In genomic region chr5:170632985-170633234, GRCh38 we compare ENCODE assay signal across 7 cellular contexts.
DNase-seq lines count a peak whose midpoint lies in the region; ATAC-seq, FAIRE-seq and TF ChIP-seq lines count a peak whose summit lies in the region.

No MANE protein-coding gene starts in this region.

- no peak for TF ChIP-seq POLR2A in gastroesophageal sphincter (IDR thresholded peaks at IDR 0.05)

- no peak for FAIRE-seq in pancreas (lab: Jason Lieb, UNC)

- WGBS in gastroesophageal sphincter (ENCODE audit: low coverage in 1 of 2), 2 donors = 0 to 2% methylated on average over 1 to 12 of the region's 12 CpGs
- WGBS in pancreas, 2 donors = 3% methylated on average over 12 of the region's 12 CpGs

- peak; percentile 54 for DNase-seq in GM19240 (ENCODE audit: insufficient read length, low spot score)
- peak; percentile 51 for DNase-seq in LoVo (ENCODE audit: low spot score)
- DNase-seq in activated T-helper 1 cell treated with Interleukin-2 at 50 U/mL for 16 hours (ENCODE audit: low read depth) = peak; percentile 19
- peak in 4 of 6 donors; percentile 38 to 84 (median 62) for DNase-seq in pancreas
- DNase-seq in ureter (ENCODE audit: low spot score) = peak; percentile 68
- DNase-seq in NCI-H1436 (lab: John Stamatoyannopoulos, UW) = no peak

- H3K27ac ChIP-seq in gastroesophageal sphincter = peak overlapping the region; percentile 56 to 87 (median 86)
- H3K27ac ChIP-seq in pancreas = peak overlapping the region; percentile 34 to 64 (median 48)

- no peaks in the 10 kb centered on the region for H3K36me3 ChIP-seq in gastroesophageal sphincter
- H3K36me3 ChIP-seq in pancreas = no peaks in the 10 kb centered on the region

- peak; percentile 78 for ATAC-seq in gastroesophageal sphincter
- peak; percentile 74 to 86 (median 80) for ATAC-seq in pancreas

- H3K27me3 ChIP-seq in gastroesophageal sphincter (no peaks in the 10 kb centered on the region), pancreas (no peaks in the 10 kb centered on the region)

- intact Hi-C loops in pancreas (cut with DNase I) = loop anchor here in 1 of 3 donors (5.0 to 10.0 kb wide), 2 partner anchors 162 to 196 kb away; no protein-coding TSS in a partner anchor

- H3K4me1 ChIP-seq in gastroesophageal sphincter = peaks cover 0 to 27% (median 11%) of the 10 kb centered on the region in 3 donors
- H3K4me1 ChIP-seq in pancreas = no peaks in the 10 kb centered on the region

- no peak for TF ChIP-seq EP300 in gastroesophageal sphincter (IDR thresholded peaks at IDR 0.05)

- H3K4me3 ChIP-seq in gastroesophageal sphincter (peak overlapping the region in 1 of 2 donors; percentile 36), pancreas (peak overlapping the region in 1 of 4 donors; percentile 15)

- peak in 3 of 4 experiments; percentile 88 to 95 (median 95) for TF ChIP-seq CTCF in gastroesophageal sphincter (IDR thresholded peaks at IDR 0.05)
- TF ChIP-seq CTCF in pancreas (IDR thresholded peaks at IDR 0.05) = peak; percentile 92 to 96 (median 94)

- no peaks in the 10 kb centered on the region for H3K9me3 ChIP-seq in gastroesophageal sphincter
- no peaks in the 10 kb centered on the region for H3K9me3 ChIP-seq in pancreas
